ENCODE assay signal across 9 cellular contexts in genomic region chr3:195209083-195209835, GRCh38.
DNase-seq lines count a peak whose midpoint lies in the region; ATAC-seq and TF ChIP-seq lines count a peak whose summit lies in the region.
"Had no signal": no experiment of that assay in that cellular context is flagged by ENCODE, and none has a peak within 500 bp of the region (broad histone marks: within the 10 kb centered on the region; RNA-seq: fewer than 3 reads in every experiment).

No MANE protein-coding gene starts in this region.

- H3K79me1 ChIP-seq in IMR-90 (ENCODE audit: low read depth in 1 of 2, low read length in 2 of 2), result peaks cover 36 to 58% of the 10 kb centered on the region in 2 experiments

- H3K4me2 ChIP-seq in IMR-90 (ENCODE audit: low read depth, low read length), result peak overlapping the region; percentile 15

- peak overlapping the region; percentile 61 for H2BK20ac ChIP-seq in IMR-90 (ENCODE audit: low read depth, low read length)

- no peak for TF ChIP-seq RAD21 in IMR-90 (IDR thresholded peaks at IDR 0.05; ENCODE audit: low read length)

- H2AFZ ChIP-seq in IMR-90 (replicated peaks; ENCODE audit: low read length, poor library complexity), result peak overlapping the region; percentile 89

- no TSS peak for BruUV-seq in IMR-90 (replicated peaks; lab: Mats Ljungman, UMichigan)

- no peak for TF ChIP-seq POLR2A in IMR-90 (IDR thresholded peaks at IDR 0.05; ENCODE audit: low read depth, low read length)
- TF ChIP-seq POLR2A in stomach (IDR thresholded peaks at IDR 0.05), result no peak

- peak overlapping the region; percentile 94 for H2AK9ac ChIP-seq in IMR-90 (replicated peaks; ENCODE audit: low read depth, low read length, poor library complexity)

- H3K4me3 ChIP-seq in IMR-90 (ENCODE audit: insufficient read depth, low read depth, low read length) (no peak overlapping the region), coronary artery (peak overlapping the region; percentile 37), lower lobe of right lung (peak overlapping the region; percentile 6), stomach (no peak overlapping the region)

- CTCF ChIA-PET in IMR-90 (lab: Yijun Ruan, JAX), result interaction anchor here (1.2 kb wide), 1 partner anchor 13 kb away, joined by 3 read pairs; no protein-coding TSS in a partner anchor

- H2BK5ac ChIP-seq in IMR-90 (ENCODE audit: low read depth, low read length, poor library complexity, severe bottlenecking), result peak overlapping the region; percentile 97

- H3K27me3 Mint-ChIP-seq in naive thymus-derived CD8-positive, alpha-beta T cell, result no peaks in the 10 kb centered on the region
- H3K27me3 Mint-ChIP-seq: memory B cell had no signal

- in situ Hi-C loops in IMR-90 (cut with MboI; ENCODE audit: low sequenced_read_pairs), result no loop called here

- H4K91ac ChIP-seq in IMR-90 (ENCODE audit: insufficient read depth, low read depth, low read length), result peak overlapping the region; percentile 96

- peak overlapping the region; percentile 89 for H3K14ac ChIP-seq in IMR-90 (replicated peaks; ENCODE audit: low read depth, low read length)

- no peak overlapping the region for H3K4me3 Mint-ChIP-seq in naive thymus-derived CD8-positive, alpha-beta T cell

- H3K27ac Mint-ChIP-seq in naive thymus-derived CD8-positive, alpha-beta T cell, result peak overlapping the region in 2 of 10 donors; percentile 51 to 52

- H3K4ac ChIP-seq in IMR-90 (ENCODE audit: low read depth, low read length), result peak overlapping the region; percentile 98

- ATAC-seq in IMR-90 (ENCODE audit: low read depth), result peak; percentile 16
- ATAC-seq in lower lobe of right lung, result peak in 1 of 2 donors; percentile 8
- no peak for ATAC-seq in naive thymus-derived CD8-positive, alpha-beta T cell
- no peak for ATAC-seq in stimulated activated naive CD8-positive, alpha-beta T cell treated with anti-CD3 and anti-CD28 coated beads, Interleukin-15, Interleukin-2, amounts not matched to agents 100 U/mL and 50 U/mL, for 24 hours
- ATAC-seq in HG03439 (IDR thresholded peaks at IDR 0.05; ENCODE audit: unreplicated experiment), result no peak

- DNase-seq in IMR-90 (peak; percentile 13), coronary artery (ENCODE audit: low spot score) (no peak), lower lobe of right lung (no peak), stomach (no peak), NCI-H187 treated with DMSO at 0.1 percent for 48 hours (lab: John Stamatoyannopoulos, UW) (no peak)
- DNase-seq in naive thymus-derived CD8-positive, alpha-beta T cell, result no peak
- DNase-seq in stimulated activated naive CD8-positive, alpha-beta T cell treated with anti-CD3 and anti-CD28 coated beads, Interleukin-15, Interleukin-2, amounts not matched to agents 100 U/mL and 50 U/mL, for 24 hours, result no peak

- no peaks in the 10 kb centered on the region for H3K9me3 Mint-ChIP-seq in naive thymus-derived CD8-positive, alpha-beta T cell

- H3K27me3 ChIP-seq in IMR-90 (ENCODE audit: control insufficient read depth, insufficient read depth, low read length) (no peaks in the 10 kb centered on the region), lower lobe of right lung (ENCODE audit: low read depth) (no peaks in the 10 kb centered on the region), stomach (no peaks in the 10 kb centered on the region)

- intact Hi-C loops in IMR-90 (cut with micrococcal nuclease) (no loop called here), lower lobe of right lung (cut with DNase I) (no loop called here), stomach (cut with DNase I; ENCODE audit: low total_unique reads) (no loop called here)

- H2AK5ac ChIP-seq in IMR-90 (ENCODE audit: low read depth, low read length), result peak overlapping the region; percentile 98

- H3K27ac ChIP-seq in IMR-90 (ENCODE audit: insufficient read depth, low read length), result peak overlapping the region; percentile 99
- peak overlapping the region; percentile 76 to 88 for H3K27ac ChIP-seq in coronary artery
- peak overlapping the region; percentile 83 for H3K27ac ChIP-seq in lower lobe of right lung
- H3K27ac ChIP-seq in stomach, result peak overlapping the region; percentile 37 to 87 (median 83)

- peaks cover 35% of the 10 kb centered on the region for H3K4me1 ChIP-seq in IMR-90 (ENCODE audit: control insufficient read depth, insufficient read depth, low read length)
- peaks cover 51% of the 10 kb centered on the region for H3K4me1 ChIP-seq in lower lobe of right lung
- peaks cover 10 to 55% (median 35%) of the 10 kb centered on the region in 4 donors for H3K4me1 ChIP-seq in stomach

- peaks cover 21% of the 10 kb centered on the region for H3K9me1 ChIP-seq in IMR-90 (ENCODE audit: insufficient read depth, low read length)

- no peaks in the 10 kb centered on the region for H4K20me1 ChIP-seq in IMR-90 (ENCODE audit: insufficient read depth, low read length)

- H3K23ac ChIP-seq in IMR-90 (ENCODE audit: low read depth, low read length), result peak overlapping the region; percentile 91

- H4K5ac ChIP-seq in IMR-90 (ENCODE audit: low read depth, low read length), result peak overlapping the region; percentile 98

- H2BK15ac ChIP-seq in IMR-90 (ENCODE audit: low read depth, low read length), result peak overlapping the region; percentile 84; the same call in 2 of the 3 replicates

- peak overlapping the region; percentile 97 for H2BK120ac ChIP-seq in IMR-90 (ENCODE audit: low read depth, low read length)

- no peak for TF ChIP-seq CTCF in IMR-90 (conservative IDR thresholded peaks at IDR 0.05; ENCODE audit: low read depth, low read length)
- no peak for TF ChIP-seq CTCF in coronary artery (IDR thresholded peaks at IDR 0.05)
- no peak for TF ChIP-seq CTCF in lower lobe of right lung (IDR thresholded peaks at IDR 0.05)
- no peak for TF ChIP-seq CTCF in stomach (IDR thresholded peaks at IDR 0.05)

- dilution Hi-C loops in IMR-90 (cut with HindIII; ENCODE audit: low sequenced_read_pairs, unreplicated experiment), result no loop called here

- H4K8ac ChIP-seq in IMR-90 (ENCODE audit: low read depth in 2 of 2, low read length in 2 of 2), result peak overlapping the region; percentile 77 to 96; a peak in 3 of 4 replicates

- peak overlapping the region; percentile 98 for H3K18ac ChIP-seq in IMR-90 (ENCODE audit: low read depth, low read length)

- TF ChIP-seq EP300 in stomach (IDR thresholded peaks at IDR 0.05), result no peak

- peaks cover 9 to 21% (median 18%) of the 10 kb centered on the region in 4 donors for H3K4me1 Mint-ChIP-seq in naive thymus-derived CD8-positive, alpha-beta T cell

- H3K36me3 ChIP-seq in IMR-90 (ENCODE audit: control insufficient read depth, insufficient read depth, low read length) (no peaks in the 10 kb centered on the region), lower lobe of right lung (no peaks in the 10 kb centered on the region), stomach (no peaks in the 10 kb centered on the region)

- H3K9me3 ChIP-seq in IMR-90 (ENCODE audit: control insufficient read depth, insufficient read depth, low read length) (no peaks in the 10 kb centered on the region; the same call in 1 of the 2 replicates), lower lobe of right lung (no peaks in the 10 kb centered on the region), stomach (no peaks in the 10 kb centered on the region)

- peaks cover 0 to 9% (median 4%) of the 10 kb centered on the region in 3 donors for H3K36me3 Mint-ChIP-seq in naive thymus-derived CD8-positive, alpha-beta T cell

- peak overlapping the region; percentile 75 for H3K9ac ChIP-seq in IMR-90 (ENCODE audit: low read depth, low read length)

- H3K56ac ChIP-seq in IMR-90 (ENCODE audit: extremely low read depth, insufficient read depth, low read length), result peak overlapping the region; percentile 79

- 67% methylated on average over 13 of the region's 29 CpGs; no CpG with 5 or more reads in 1 of the 2 experiments for WGBS in IMR-90 (ENCODE audit: extremely low coverage in 2 of 2, insufficient read length in 1 of 2), 2 experiments
- WGBS in stomach, 5 donors, result 72 to 86% (median 76%) methylated on average over 24 to 29 of the region's 29 CpGs

- POLR2A ChIA-PET in IMR-90 (lab: Charles Lee; ENCODE audit: unreplicated experiment), result no interaction called here
- POLR2A ChIA-PET in naive thymus-derived CD8-positive, alpha-beta T cell (lab: Charles Lee), result no interaction called here

TF ChIP-seq in IMR-90, 13 proteins besides CTCF, POLR2A, EP300 and RAD21:
- TF ChIP-seq CHD1 (IDR thresholded peaks at IDR 0.05; ENCODE audit: low read depth, low read length), result no peak
- no peak for TF ChIP-seq CEBPB (IDR thresholded peaks at IDR 0.05; ENCODE audit: low read depth, low read length)
- no peak for TF ChIP-seq ELK1 (IDR thresholded peaks at IDR 0.05; ENCODE audit: borderline replicate concordance, low read depth, low read length)
- no peak for TF ChIP-seq MAZ (IDR thresholded peaks at IDR 0.05; ENCODE audit: borderline replicate concordance, low read depth, low read length)
- no peak for TF ChIP-seq FOS (IDR thresholded peaks at IDR 0.05; ENCODE audit: low read depth, low read length)
- TF ChIP-seq MXI1 (IDR thresholded peaks at IDR 0.05; ENCODE audit: borderline replicate concordance, low read depth, low read length), result no peak

Comparison
In these comparisons a context has a peak if more than half of its experiments do, and no peak if none do; other contexts are left out.
1. H3K4me3 ChIP-seq: peak in coronary artery (single experiment) and lower lobe of right lung (single experiment); none in IMR-90 (single experiment) and stomach (0 of 4).
2. Peak in every context shown above with its lines, with median percentiles within 50 percentile points of each other: H3K27ac ChIP-seq.